ENCODE assay signal across 8 cellular contexts in the genomic region with DNA sequence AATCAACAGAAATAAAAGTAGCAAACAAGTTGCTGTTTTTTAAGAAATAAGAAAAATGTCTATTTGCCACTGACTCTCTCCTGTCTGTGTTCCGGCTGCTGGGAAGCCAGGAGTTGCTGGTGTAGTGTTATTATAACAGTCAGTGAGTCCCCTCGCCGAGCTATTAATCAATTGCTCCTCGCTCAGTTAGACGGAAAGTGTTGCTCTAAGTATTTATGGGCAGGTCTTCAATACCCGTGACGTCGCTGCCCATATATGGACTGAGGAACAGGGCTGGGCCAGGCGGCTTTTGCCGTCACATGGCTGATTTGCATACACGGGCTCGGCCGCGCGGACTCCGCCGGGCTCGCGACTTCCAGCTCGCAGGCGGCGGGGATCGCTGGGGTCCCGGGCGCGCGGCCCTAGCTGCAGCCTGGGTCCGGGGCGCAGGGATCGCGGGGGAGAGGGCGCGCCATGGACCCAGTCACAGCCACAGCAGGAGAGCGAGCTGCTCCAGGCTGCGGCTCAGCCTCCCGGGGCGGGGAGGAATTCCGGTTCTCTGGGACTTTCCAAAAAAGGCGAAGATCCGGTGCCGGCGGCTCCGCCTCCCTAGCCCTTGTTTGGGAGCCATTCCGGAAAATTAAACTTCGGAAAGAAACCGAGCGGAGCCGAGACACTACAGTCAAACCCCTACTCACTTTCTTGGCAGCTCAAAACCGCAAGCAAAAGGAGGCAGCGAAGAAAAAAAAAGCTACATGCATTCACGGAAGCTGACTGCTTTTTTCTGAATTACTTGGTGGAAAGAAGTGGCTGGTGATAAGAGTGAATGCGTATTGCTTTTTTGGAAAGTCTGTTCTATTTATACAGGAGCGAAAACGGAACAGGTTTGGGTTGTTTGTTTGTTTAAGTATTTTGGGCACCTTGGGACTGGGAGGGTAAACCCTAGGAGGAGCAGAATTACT. TPM values are rescaled to one million over a fixed set of nuclear protein-coding genes. Genes with fewer than 3 reads are reported as not detected.
DNase-seq lines count a peak whose midpoint lies in the region; ATAC-seq and TF ChIP-seq lines count a peak whose summit lies in the region.

A gene (minus strand): TSS at position 188 of the 941 bp plus-strand sequence. CDS start 337 bp downstream, outside the sequence.

- BruUV-seq in PC-3 (replicated peaks; lab: Mats Ljungman, UMichigan), result no TSS peak

- no peaks in the 10 kb centered on the region for H3K79me2 ChIP-seq in PC-3 (ENCODE audit: low read length)

- no peaks in the 10 kb centered on the region for H3K27me3 ChIP-seq in PC-3 (ENCODE audit: low read length)
- H3K27me3 ChIP-seq in mucosa of stomach (ENCODE audit: control insufficient read depth, insufficient read depth, low read length), result peaks cover 52% of the 10 kb centered on the region

- H3K9me3 Mint-ChIP-seq in activated T-cell treated with anti-CD3 and anti-CD28 coated beads, Interleukin-2, amount 50 U/mL, for 4 hours, result no peaks in the 10 kb centered on the region

- DNase-seq in DMS 273 (lab: John Stamatoyannopoulos, UW; ENCODE audit: unreplicated experiment), result peak; percentile 93
- peak; percentile 88 for DNase-seq in HuH-7.5 (ENCODE audit: low spot score)
- peak; percentile 100 for DNase-seq in PC-3
- DNase-seq in activated T-cell treated with anti-CD3 and anti-CD28 coated beads, Interleukin-2, amount 50 U/mL, for 4 hours, result peak; percentile 93
- DNase-seq in erythroblast (lab: John Stamatoyannopoulos, UW), result peak; percentile 94
- peak; percentile 94 for DNase-seq in stimulated activated CD8-positive, alpha-beta memory T cell treated with anti-CD3 and anti-CD28 coated beads, Interleukin-4, amount 100 ng/mL, for 48 hours

- H3K9me3 ChIP-seq in PC-3 (ENCODE audit: low read length) (no peaks in the 10 kb centered on the region), mucosa of stomach (ENCODE audit: control insufficient read depth, low read length) (no peaks in the 10 kb centered on the region)

- peaks cover 18% of the 10 kb centered on the region for H3K27me3 Mint-ChIP-seq in activated T-cell treated with anti-CD3 and anti-CD28 coated beads, Interleukin-2, amount 50 U/mL, for 4 hours (ENCODE audit: low read depth)

- ATAC-seq in GM21526 (IDR thresholded peaks at IDR 0.05; ENCODE audit: low FRiP score, unreplicated experiment) (peak; percentile 76), PC-3 (peak; percentile 76)
- peak; percentile 74 to 77 for ATAC-seq in activated T-cell treated with anti-CD3 and anti-CD28 coated beads, Interleukin-2, amount 50 U/mL, for 4 hours

- no peaks in the 10 kb centered on the region for H3K9me2 ChIP-seq in PC-3 (replicated peaks; ENCODE audit: low read length)

- TF ChIP-seq POLR2A in erythroblast (IDR thresholded peaks at IDR 0.05; ENCODE audit: low read length), result peak; percentile 25

- H3K4me3 Mint-ChIP-seq in activated T-cell treated with anti-CD3 and anti-CD28 coated beads, Interleukin-2, amount 50 U/mL, for 4 hours, result peak within 1 kb of the TSS; percentile 95

- peak within 1 kb of the TSS; percentile 37 for H3K27ac ChIP-seq in PC-3 (ENCODE audit: low read length)

- intact Hi-C loops in PC-3 (cut with micrococcal nuclease), result loop anchor here (1.0 to 5.0 kb wide), 10 partner anchors 10 to 779 kb away; a partner anchor contains a TSS

- H3K36me3 ChIP-seq in PC-3 (ENCODE audit: low read depth, low read length) (no peaks in the 10 kb centered on the region), mucosa of stomach (ENCODE audit: control insufficient read depth, insufficient read depth, low read length) (no peaks in the 10 kb centered on the region)

- peaks cover 32% of the 10 kb centered on the region for H3K4me1 Mint-ChIP-seq in activated T-cell treated with anti-CD3 and anti-CD28 coated beads, Interleukin-2, amount 50 U/mL, for 4 hours (ENCODE audit: low read depth)

- peaks cover 39% of the 10 kb centered on the region for H3K36me3 Mint-ChIP-seq in activated T-cell treated with anti-CD3 and anti-CD28 coated beads, Interleukin-2, amount 50 U/mL, for 4 hours (ENCODE audit: insufficient read depth)

- H3F3A ChIP-seq in PC-3 (ENCODE audit: low read length, unreplicated experiment), result no peaks in the 10 kb centered on the region

- no peaks in the 10 kb centered on the region for H4K20me1 ChIP-seq in PC-3 (ENCODE audit: low read length)

- H3K4me2 ChIP-seq in PC-3 (ENCODE audit: low read length), result peak within 1 kb of the TSS; percentile 83

- CTCF ChIA-PET in PC-3 (lab: Charles Lee), result interaction anchor here (0.7 to 2.3 kb wide), 8 partner anchors 10 to 378 kb away, joined by 3 to 12 read pairs (median 4); no protein-coding TSS in a partner anchor

- H3K4me1 ChIP-seq in PC-3 (ENCODE audit: insufficient read depth, low read length) (peaks cover 22% of the 10 kb centered on the region), mucosa of stomach (ENCODE audit: control insufficient read depth, insufficient read depth, low read length) (peaks cover 26% of the 10 kb centered on the region)

- H2AFZ ChIP-seq in PC-3 (ENCODE audit: low read length), result peak within 1 kb of the TSS; percentile 77

- no peak; the same call in 1 of the 2 replicates for TF ChIP-seq CTCF in PC-3 (conservative IDR thresholded peaks at IDR 0.05; ENCODE audit: low read depth, low read length)

- H3K9ac ChIP-seq in PC-3 (ENCODE audit: low read length), result peak within 1 kb of the TSS; percentile 65
- H3K9ac ChIP-seq in mucosa of stomach (ENCODE audit: low read length), result peak within 1 kb of the TSS; percentile 72

- peak within 1 kb of the TSS; percentile 69 for H3K4me3 ChIP-seq in PC-3 (ENCODE audit: low read length)
- peak within 1 kb of the TSS; percentile 37 for H3K4me3 ChIP-seq in mucosa of stomach (ENCODE audit: low read length)

- POLR2A ChIA-PET in PC-3 (lab: Charles Lee; ENCODE audit: unreplicated experiment), result interaction anchor here (0.6 to 0.7 kb wide), 3 partner anchors 143 to 267 kb away, joined by 3 to 5 read pairs (median 3); no protein-coding TSS in a partner anchor

RNA-seq across cellular contexts. Expression of the gene that starts here (rescaled TPM):
- total RNA-seq in PC-3 (2014; rRNA removed), result 2.7 and 2.8 TPM in 2 replicates
- total RNA-seq in activated T-cell treated with anti-CD3 and anti-CD28 coated beads, Interleukin-2, amount 50 U/mL, for 4 hours, result 100 to 1,000 TPM in 1 of 3 donors, 10 to 100 TPM in 2; 83.3 to 121 (median 99.5) TPM

Comparison
In these comparisons a context has a peak if more than half of its experiments do, and no peak if none do; other contexts are left out.
1. Peak in every context shown above with its lines: DNase-seq, ATAC-seq, H3K4me3 ChIP-seq and H3K27ac ChIP-seq.
2. RNA of the gene that starts here (total RNA-seq): 83.3 to 121 TPM in activated T-cell treated with anti-CD3 and anti-CD28 coated beads, Interleukin-2, amount 50 U/mL, for 4 hours; 2.7 to 2.8 TPM in PC-3; every median in the first group is over 10 times any median in the second.